In genomic region chr6:141282263-141282662, GRCh38 we compare ENCODE assay signal across 18 cellular contexts.
"Had no signal": no experiment of that assay in that cellular context is flagged by ENCODE, and none has a peak within 500 bp of the region (broad histone marks: within the 10 kb centered on the region; RNA-seq: fewer than 3 reads in every experiment).

No MANE protein-coding gene starts in this region.

- H3K27ac Mint-ChIP-seq: immature natural killer cell, naive B cell, nephron, type B pancreatic cell had no signal

- H3K27me3 ChIP-seq: gastroesophageal sphincter, right atrium auricular region, sigmoid colon had no signal

- H3K4me1 Mint-ChIP-seq: immature natural killer cell, naive B cell, nephron had no signal

- H3K9me3 ChIP-seq: sigmoid colon had no signal

- H3K27me3 Mint-ChIP-seq: naive B cell, type B pancreatic cell had no signal

- H3K9me3 Mint-ChIP-seq: type B pancreatic cell had no signal

- H3K4me1 ChIP-seq: gastroesophageal sphincter, right atrium auricular region, sigmoid colon had no signal

- H3K4me3 ChIP-seq: gastroesophageal sphincter, lung, right atrium auricular region, sigmoid colon, skin epidermis had no signal

- H3K36me3 Mint-ChIP-seq: immature natural killer cell, naive B cell, type B pancreatic cell had no signal

- ATAC-seq: esophagus mucosa, gastroesophageal sphincter, left colon, left ventricle myocardium superior had no signal

- H3K36me3 ChIP-seq: gastroesophageal sphincter, right atrium auricular region, sigmoid colon had no signal

- H3K4me3 Mint-ChIP-seq: immature natural killer cell, naive B cell, nephron, type B pancreatic cell had no signal

- H3K27ac ChIP-seq: gastroesophageal sphincter, right atrium auricular region, sigmoid colon, skin epidermis had no signal

- DNase-seq: effector memory CD4-positive, alpha-beta T cell; foreskin fibroblast; glutamatergic neuron; immature natural killer cell; left colon; left ventricle myocardium superior; mesendoderm; naive B cell; sigmoid colon; stimulated activated CD4-positive, alpha-beta T cell treated with anti-CD3 and anti-CD28 coated beads, Interleukin-12 subunit alpha, Interleukin-12 subunit beta, amount 100 ng/mL, for 4 hours; stimulated activated naive CD4-positive, alpha-beta T cell treated with Interleukin-2 at 50 U/mL for 16 hours had no signal
